In genomic region chr17:64494121-64494520, GRCh38 we compare ENCODE assay signal across 14 cellular contexts. TPM values are rescaled to one million over a fixed set of nuclear protein-coding genes. Genes with fewer than 3 reads are reported as not detected.
DNase-seq lines count a peak whose midpoint lies in the region; ATAC-seq, FAIRE-seq and TF ChIP-seq lines count a peak whose summit lies in the region.
"Had no signal": no experiment of that assay in that cellular context is flagged by ENCODE, and none has a peak within 500 bp of the region (broad histone marks: within the 10 kb centered on the region; RNA-seq: fewer than 3 reads in every experiment).

No MANE protein-coding gene starts in this region.

- POLR2A ChIA-PET in CD4-positive, alpha-beta T cell (lab: Charles Lee), result interaction anchor here (10.7 kb wide), 1 partner anchor 10 kb away, joined by 453 read pairs; the partner anchor contains the start of genes CEP95 and DDX5
- POLR2A ChIA-PET in K562 (lab: Yijun Ruan, JAX), result interaction anchor here (0.6 to 5.5 kb wide), 3 partner anchors 11 to 190 kb away, joined by 3 to 114 read pairs (median 3); partner anchors contain the start of genes CEP95 and DDX5

- peaks cover 4 to 10% of the 10 kb centered on the region in 2 experiments; a peak in 3 of 5 replicates for H3K4me1 ChIP-seq in K562 (replicated peaks in 1 of 2; ENCODE audit: control insufficient read depth in 2 of 2, insufficient read depth in 2 of 2, low read length in 2 of 2)

- no TSS peak for BruUV-seq in K562 (replicated peaks; lab: Mats Ljungman, UMichigan)

- H3K4me3 Mint-ChIP-seq in CD4-positive, alpha-beta T cell, result peak overlapping the region; percentile 83

- peak overlapping the region; percentile 5 for H3K27ac Mint-ChIP-seq in CD4-positive, alpha-beta T cell

- no peak for TF ChIP-seq RAD21 in K562 (CRISPR knock-in tag; conservative IDR thresholded peaks at IDR 0.05 in 1 of 2, IDR thresholded peaks at IDR 0.05 in 1 of 2)

- no peak for FAIRE-seq in K562 (lab: Jason Lieb, UNC)
- FAIRE-seq: GM12892 had no signal

- no peaks in the 10 kb centered on the region for H3K9me3 ChIP-seq in CD4-positive, alpha-beta T cell (ENCODE audit: control insufficient read depth, low read length)
- H3K9me3 ChIP-seq in K562 (replicated peaks; ENCODE audit: control insufficient read depth, insufficient read depth, low read depth, low read length), result no peaks in the 10 kb centered on the region; the same call in 1 of the 2 replicates
- H3K9me3 ChIP-seq: SJCRH30, tibial artery had no signal

- 67% methylated on average over 2 of the region's 2 CpGs for WGBS in K562 (ENCODE audit: insufficient coverage, low coverage, missing lambda C conversion rate)

- in situ Hi-C loops in K562 (cut with MboI), result loop anchor here (5.0 kb wide), 2 partner anchors 72 to 187 kb away; no protein-coding TSS in a partner anchor

- H4K20me1 ChIP-seq in K562 (replicated peaks; ENCODE audit: control insufficient read depth, insufficient read depth, low read length), result no peaks in the 10 kb centered on the region

- CTCF ChIA-PET in CD4-positive, alpha-beta T cell (lab: Charles Lee), result no interaction called here
- CTCF ChIA-PET in K562 (lab: Yijun Ruan, JAX; ENCODE audit: low intra/inter-chr PET ratio), result no interaction called here

- no peak overlapping the region for H2AFZ ChIP-seq in K562 (ENCODE audit: low read depth, low read length)

- TF ChIP-seq EP300 in K562 (IDR thresholded peaks at IDR 0.05; ENCODE audit: low read length), result no peak

- no peaks in the 10 kb centered on the region for H3K9me3 Mint-ChIP-seq in CD4-positive, alpha-beta T cell

- peak overlapping the region in 1 of 2 experiments; percentile 58; a peak in 2 of 4 replicates for H3K9ac ChIP-seq in K562 (ENCODE audit: insufficient read depth in 1 of 2, low read depth in 2 of 2, low read length in 2 of 2)

- no peak for ATAC-seq in CD4-positive, alpha-beta T cell (ENCODE audit: poor library complexity)
- no peak for ATAC-seq in K562
- no peak for ATAC-seq in GM21528 (IDR thresholded peaks at IDR 0.05; ENCODE audit: low FRiP score, unreplicated experiment)
- no peak for ATAC-seq in HG03521 (IDR thresholded peaks at IDR 0.05; ENCODE audit: unreplicated experiment)
- ATAC-seq in HG03520 (IDR thresholded peaks at IDR 0.05; ENCODE audit: unreplicated experiment), result no peak
- ATAC-seq: right cardiac atrium had no signal

- H3K27ac ChIP-seq in CD4-positive, alpha-beta T cell (ENCODE audit: low read depth, low read length), result no peak overlapping the region
- no peak overlapping the region for H3K27ac ChIP-seq in HL-60 (replicated peaks)
- peak overlapping the region; percentile 8; the same call in 2 of the 3 replicates for H3K27ac ChIP-seq in K562 (ENCODE audit: extremely low read depth, low read depth, low read length)
- H3K27ac ChIP-seq: epithelial cell of prostate, SJCRH30, tibial artery had no signal

- peaks cover 60% of the 10 kb centered on the region for H3K79me2 ChIP-seq in K562 (ENCODE audit: control insufficient read depth, insufficient read depth, low read length)

- peak overlapping the region; percentile 85 for H3K4me2 ChIP-seq in K562 (ENCODE audit: insufficient read depth, low read length)

- intact Hi-C loops in CD4-positive, alpha-beta T cell (cut with DNase I, micrococcal nuclease), result loop anchor here in 1 of 2 experiments (5.0 to 10.0 kb wide), 2 partner anchors 187 to 719 kb away; partner anchors contain the start of genes CCDC47 and DDX42
- intact Hi-C loops in K562 (cut with micrococcal nuclease), result loop anchor here (5.0 kb wide), 1 partner anchor 172 kb away; no protein-coding TSS in a partner anchor

- no peak for TF ChIP-seq CTCF in CD4-positive, alpha-beta T cell (IDR thresholded peaks at IDR 0.05)
- TF ChIP-seq CTCF in HL-60 (IDR thresholded peaks at IDR 0.05; ENCODE audit: insufficient read depth, low read length), result no peak
- no peak for TF ChIP-seq CTCF in K562 (IDR thresholded peaks at IDR 0.05 in 2 of 3, conservative IDR thresholded peaks at IDR 0.05 in 1 of 3; ENCODE audit: insufficient read depth in 2 of 3, low read depth in 1 of 3, low read length in 3 of 3)

- H3K4me3 ChIP-seq in HL-60 (replicated peaks; ENCODE audit: insufficient read depth, low read length) (peak overlapping the region; percentile 75), K562 (peak overlapping the region; percentile 69)
- H3K4me3 ChIP-seq: SJCRH30, tibial artery had no signal

- H3K9me1 ChIP-seq in K562 (ENCODE audit: control insufficient read depth, insufficient read depth, low read length), result no peaks in the 10 kb centered on the region

- no peaks in the 10 kb centered on the region for H3K27me3 Mint-ChIP-seq in CD4-positive, alpha-beta T cell

- H3K36me3 ChIP-seq in K562 (ENCODE audit: control insufficient read depth, insufficient read depth, low read length), result peaks cover 71% of the 10 kb centered on the region

- no peak for TF ChIP-seq POLR2A in K562 (conservative IDR thresholded peaks at IDR 0.05)

- peaks cover 79% of the 10 kb centered on the region for H3K36me3 Mint-ChIP-seq in CD4-positive, alpha-beta T cell (ENCODE audit: low read depth)

- no peaks in the 10 kb centered on the region for H3K27me3 ChIP-seq in CD4-positive, alpha-beta T cell (ENCODE audit: control insufficient read depth, insufficient read depth, low read length)
- H3K27me3 ChIP-seq in HL-60 (ENCODE audit: insufficient read depth, poor library complexity, severe bottlenecking) (no peaks in the 10 kb centered on the region), K562 (ENCODE audit: control insufficient read depth in 2 of 2, insufficient read depth in 2 of 2, low read length in 2 of 2) (no peaks in the 10 kb centered on the region)
- H3K27me3 ChIP-seq: SJCRH30, tibial artery had no signal

- peaks cover 54% of the 10 kb centered on the region for H3K4me1 Mint-ChIP-seq in CD4-positive, alpha-beta T cell (ENCODE audit: low read depth)

- DNase-seq in CD4-positive, alpha-beta T cell, result no peak
- DNase-seq in HL-60 (ENCODE audit: low read depth in 1 of 2, low spot score in 1 of 2) (no peak), K562 (ENCODE audit: extremely low read depth in 1 of 4, low spot score in 3 of 4) (no peak)
- DNase-seq: activated CD4-positive, alpha-beta T cell treated with anti-CD3 and anti-CD28 coated beads for 48 hours; mesendoderm; NCI-H524; right cardiac atrium; SJCRH30; tibial artery had no signal

RNA-seq across cellular contexts. Expression of gene POLG2, which starts 2.7 kb away (rescaled TPM):
- total RNA-seq in CD4-positive, alpha-beta T cell, result 10 to 100 TPM; 32.8 to 34.1 TPM
- 92.4 and 167 TPM in 2 replicates for total RNA-seq in K562 (2011; cell fraction: chromatin; rRNA removed; ENCODE audit: low replicate concordance)
- total RNA-seq in K562 (2011; cell fraction: nucleolus; rRNA removed), result 66.1 and 68.5 TPM in 2 replicates
- 74.9 and 93.0 TPM in 2 replicates for total RNA-seq in K562 (2011; cell fraction: nucleoplasm; rRNA removed)
- total RNA-seq in K562 (2014; rRNA removed) (26.6 and 28.8 TPM in 2 replicates), K562 (2014; rRNA removed; fragmentation: Illumina TruSeq; extraction: Trizol) (34.9 and 37.9 TPM in 2 replicates), K562 (2015; rRNA removed; fragmentation: Illumina TruSeq; extraction: Trizol) (36.4 and 37.0 TPM in 2 replicates), K562 (2021) (39.5 and 44.2 TPM in 2 replicates)
- polyA plus RNA-seq in K562 (2011; rRNA removed) (42.8 and 44.8 TPM in 2 replicates), K562 (2014; fragmentation: Illumina TruSeq; extraction: Trizol) (31.0 and 37.4 TPM in 2 replicates), K562 (2014; fragmentation: Nextera tagmentation; extraction: Ambion mirVana) (10 to 100 TPM; 13.4 to 14.6 TPM), K562 (2014; rRNA removed) (41.1 and 43.0 TPM in 2 replicates)
- 7.8 and 17.8 TPM in 2 replicates for polyA plus RNA-seq in K562 (2011; cell fraction: cytosol; rRNA removed)
- polyA plus RNA-seq in K562 (2011; cell fraction: nucleus; rRNA removed), result 74.3 and 76.8 TPM in 2 replicates
- 32.5 and 35.4 TPM in 2 replicates for polyA plus RNA-seq in K562 (2012)
- polyA minus RNA-seq in K562 (2011; rRNA and poly(A)+ RNA removed), result 34.0 and 36.5 TPM in 2 replicates
- 12.9 and 15.7 TPM in 2 replicates for polyA minus RNA-seq in K562 (2011; cell fraction: cytosol; rRNA and poly(A)+ RNA removed)
- polyA minus RNA-seq in K562 (2011; cell fraction: nucleus; rRNA and poly(A)+ RNA removed), result 56.1 and 86.0 TPM in 2 replicates

RNA-seq across cellular contexts. Expression of gene DDX5, which starts 12.0 kb away (rescaled TPM):
- 1,000 to 10,000 TPM; 2,388 to 2,534 TPM for total RNA-seq in CD4-positive, alpha-beta T cell
- 1,248 and 2,950 TPM in 2 replicates for total RNA-seq in K562 (2011; cell fraction: chromatin; rRNA removed; ENCODE audit: low replicate concordance)
- total RNA-seq in K562 (2011; cell fraction: nucleolus; rRNA removed), result 714 and 743 TPM in 2 replicates
- total RNA-seq in K562 (2011; cell fraction: nucleoplasm; rRNA removed), result 971 and 1,084 TPM in 2 replicates
- total RNA-seq in K562 (2014; rRNA removed), result 239 and 306 TPM in 2 replicates
- total RNA-seq in K562 (2014; rRNA removed; fragmentation: Illumina TruSeq; extraction: Trizol), result 411 and 440 TPM in 2 replicates
- 386 and 426 TPM in 2 replicates for total RNA-seq in K562 (2015; rRNA removed; fragmentation: Illumina TruSeq; extraction: Trizol)
- 616 and 622 TPM in 2 replicates for total RNA-seq in K562 (2021)
- polyA plus RNA-seq in K562 (2011; rRNA removed), result 721 and 729 TPM in 2 replicates
- 392 and 499 TPM in 2 replicates for polyA plus RNA-seq in K562 (2011; cell fraction: cytosol; rRNA removed)
- polyA plus RNA-seq in K562 (2011; cell fraction: nucleus; rRNA removed), result 2,138 and 2,865 TPM in 2 replicates
- polyA plus RNA-seq in K562 (2012), result 332 and 354 TPM in 2 replicates
- polyA plus RNA-seq in K562 (2014; fragmentation: Illumina TruSeq; extraction: Trizol), result 579 and 604 TPM in 2 replicates
- 1,000 to 10,000 TPM in 1 of 2 experiments, 100 to 1,000 TPM in 1; 487 to 1,639 TPM for polyA plus RNA-seq in K562 (2014; fragmentation: Nextera tagmentation; extraction: Ambion mirVana)
- polyA plus RNA-seq in K562 (2014; rRNA removed), result 1,331 and 1,452 TPM in 2 replicates
- 481 and 488 TPM in 2 replicates for polyA minus RNA-seq in K562 (2011; rRNA and poly(A)+ RNA removed)
- polyA minus RNA-seq in K562 (2011; cell fraction: cytosol; rRNA and poly(A)+ RNA removed), result 167 and 272 TPM in 2 replicates
- 1,052 and 1,975 TPM in 2 replicates for polyA minus RNA-seq in K562 (2011; cell fraction: nucleus; rRNA and poly(A)+ RNA removed)

RNA-seq across cellular contexts. Expression of gene CEP95, which starts 12.7 kb away (rescaled TPM):
- total RNA-seq in CD4-positive, alpha-beta T cell, result 100 to 1,000 TPM; 256 to 269 TPM
- total RNA-seq in K562 (2011; cell fraction: chromatin; rRNA removed; ENCODE audit: low replicate concordance), result 138 and 394 TPM in 2 replicates
- total RNA-seq in K562 (2011; cell fraction: nucleolus; rRNA removed), result 72.7 and 85.0 TPM in 2 replicates
- total RNA-seq in K562 (2011; cell fraction: nucleoplasm; rRNA removed), result 132 and 153 TPM in 2 replicates
- total RNA-seq in K562 (2014; rRNA removed) (51.3 and 53.5 TPM in 2 replicates), K562 (2014; rRNA removed; fragmentation: Illumina TruSeq; extraction: Trizol) (71.8 and 80.0 TPM in 2 replicates), K562 (2015; rRNA removed; fragmentation: Illumina TruSeq; extraction: Trizol) (50.0 and 57.1 TPM in 2 replicates), K562 (2021) (48.0 and 48.3 TPM in 2 replicates)
- polyA plus RNA-seq in K562 (2011; rRNA removed) (80.7 and 83.4 TPM in 2 replicates), K562 (2014; fragmentation: Illumina TruSeq; extraction: Trizol) (54.4 and 56.9 TPM in 2 replicates), K562 (2014; fragmentation: Nextera tagmentation; extraction: Ambion mirVana) (10 to 100 TPM; 26.7 to 40.0 TPM), K562 (2014; rRNA removed) (61.0 and 75.0 TPM in 2 replicates)
- polyA plus RNA-seq in K562 (2011; cell fraction: cytosol; rRNA removed), result 9.7 and 20.4 TPM in 2 replicates
- 149 and 214 TPM in 2 replicates for polyA plus RNA-seq in K562 (2011; cell fraction: nucleus; rRNA removed)
- polyA plus RNA-seq in K562 (2012), result 34.4 and 59.0 TPM in 2 replicates
- 62.6 and 76.6 TPM in 2 replicates for polyA minus RNA-seq in K562 (2011; rRNA and poly(A)+ RNA removed)
- 27.3 and 27.7 TPM in 2 replicates for polyA minus RNA-seq in K562 (2011; cell fraction: cytosol; rRNA and poly(A)+ RNA removed)
- 61.9 and 125 TPM in 2 replicates for polyA minus RNA-seq in K562 (2011; cell fraction: nucleus; rRNA and poly(A)+ RNA removed)

RNA-seq across cellular contexts. Expression of gene MILR1, which starts 45.2 kb away (rescaled TPM):
- under 1 TPM in 1 of 2 experiments, not detected in 1; 0.30 TPM for total RNA-seq in CD4-positive, alpha-beta T cell
- 10.8 and 12.0 TPM in 2 replicates for total RNA-seq in K562 (2011; cell fraction: chromatin; rRNA removed; ENCODE audit: low replicate concordance)
- total RNA-seq in K562 (2011; cell fraction: nucleolus; rRNA removed), result 5.0 and 6.2 TPM in 2 replicates
- 5.9 and 8.5 TPM in 2 replicates for total RNA-seq in K562 (2011; cell fraction: nucleoplasm; rRNA removed)
- 3.8 and 4.3 TPM in 2 replicates for total RNA-seq in K562 (2014; rRNA removed)
- total RNA-seq in K562 (2014; rRNA removed; fragmentation: Illumina TruSeq; extraction: Trizol), result 7.5 and 8.7 TPM in 2 replicates
- total RNA-seq in K562 (2015; rRNA removed; fragmentation: Illumina TruSeq; extraction: Trizol), result 14.1 and 16.2 TPM in 2 replicates
- 4.1 and 4.7 TPM in 2 replicates for total RNA-seq in K562 (2021)
- polyA plus RNA-seq in K562 (2011; rRNA removed), result 5.6 and 9.7 TPM in 2 replicates
- 4.1 and 8.7 TPM in 2 replicates for polyA plus RNA-seq in K562 (2011; cell fraction: cytosol; rRNA removed)
- 10.0 and 12.4 TPM in 2 replicates for polyA plus RNA-seq in K562 (2011; cell fraction: nucleus; rRNA removed)
- 9.0 and 64.8 TPM in 2 replicates for polyA plus RNA-seq in K562 (2012)
- 13.3 and 14.7 TPM in 2 replicates for polyA plus RNA-seq in K562 (2014; fragmentation: Illumina TruSeq; extraction: Trizol)
- polyA plus RNA-seq in K562 (2014; fragmentation: Nextera tagmentation; extraction: Ambion mirVana), result 1 to 10 TPM; 4.6 to 7.1 TPM
- 7.1 and 7.8 TPM in 2 replicates for polyA plus RNA-seq in K562 (2014; rRNA removed)
- 3.8 and 5.5 TPM in 2 replicates for polyA minus RNA-seq in K562 (2011; rRNA and poly(A)+ RNA removed)
- 1.8 TPM in 1 of 2 replicates, not detected in the other for polyA minus RNA-seq in K562 (2011; cell fraction: cytosol; rRNA and poly(A)+ RNA removed)
- 2.2 and 5.1 TPM in 2 replicates for polyA minus RNA-seq in K562 (2011; cell fraction: nucleus; rRNA and poly(A)+ RNA removed)
